Comparison of ENCODE assay signal across 28 cellular contexts in genomic region chr18:47261902-47262301, GRCh38. TPM values are rescaled to one million over a fixed set of nuclear protein-coding genes. Genes with fewer than 3 reads are reported as not detected.
"Had no signal": no experiment of that assay in that cellular context is flagged by ENCODE, and none has a peak within 500 bp of the region (broad histone marks: within the 10 kb centered on the region; RNA-seq: fewer than 3 reads in every experiment).

No MANE protein-coding gene starts in this region.

- ATAC-seq: activated CD8-positive, alpha-beta memory T cell treated with anti-CD3 and anti-CD28 coated beads, Interleukin-2, amount 10 ng/mL, durations not matched to agents 7 days and 5 days; effector memory CD8-positive, alpha-beta T cell; gastrocnemius medialis; lower lobe of right lung; naive thymus-derived CD4-positive, alpha-beta T cell; T-cell had no signal

- H3K36me3 Mint-ChIP-seq: activated CD8-positive, alpha-beta memory T cell treated with anti-CD3 and anti-CD28 coated beads, Interleukin-2, amount 10 ng/mL, durations not matched to agents 7 days and 5 days; activated naive CD4-positive, alpha-beta T cell treated with anti-CD3 and anti-CD28 coated beads, Interleukin-2, amount 50 U/mL, for 24 hours; T-cell had no signal

- H3K4me3 ChIP-seq: adrenal gland, ascending aorta, esophagus squamous epithelium, lower lobe of right lung, ovary, prostate gland, upper lobe of left lung had no signal

- H3K9me3 ChIP-seq: adrenal gland, ascending aorta, gastrocnemius medialis, lower lobe of right lung, prostate gland, thoracic aorta had no signal

- H3K4me3 Mint-ChIP-seq: activated CD4-positive, alpha-beta memory T cell treated with anti-CD3 and anti-CD28 coated beads, Interleukin-2, amount 10 ng/mL, durations not matched to agents 7 days and 5 days; activated CD8-positive, alpha-beta memory T cell treated with anti-CD3 and anti-CD28 coated beads, Interleukin-2, amount 10 ng/mL, durations not matched to agents 7 days and 5 days; activated naive CD4-positive, alpha-beta T cell treated with anti-CD3 and anti-CD28 coated beads, Interleukin-2, amount 50 U/mL, for 24 hours; central memory CD8-positive, alpha-beta T cell; effector memory CD8-positive, alpha-beta T cell; T-cell had no signal

- DNase-seq: activated CD4-positive, alpha-beta memory T cell treated with anti-CD3 and anti-CD28 coated beads, Interleukin-2, amount 10 ng/mL, durations not matched to agents 7 days and 5 days; activated CD4-positive, alpha-beta T cell treated with anti-CD3 and anti-CD28 coated beads for 48 hours; activated CD4-positive, CD25-positive, alpha-beta regulatory T cell; activated CD8-positive, alpha-beta memory T cell treated with anti-CD3 and anti-CD28 coated beads, Interleukin-2, amount 10 ng/mL, durations not matched to agents 7 days and 5 days; activated gamma-delta T cell; activated T-cell treated with anti-CD3 and anti-CD28 coated beads for 4 hours; adrenal gland; effector memory CD8-positive, alpha-beta T cell; esophagus squamous epithelium; gastrocnemius medialis; head of caudate nucleus; hypothalamus; kidney; lower lobe of right lung; naive thymus-derived CD4-positive, alpha-beta T cell; ovary; stimulated activated CD4-positive, alpha-beta T cell treated with anti-CD3 and anti-CD28 coated beads, Interleukin-2, amount 100 ng/mL, for 48 hours; stimulated activated CD8-positive, alpha-beta memory T cell treated with anti-CD3 and anti-CD28 coated beads, Interleukin-4, amount 100 ng/mL, for 48 hours; stimulated activated naive CD4-positive, alpha-beta T cell treated with Interleukin-2 at 50 U/mL for 16 hours; T-cell; T-helper 9 cell had no signal

- H3K27ac Mint-ChIP-seq: activated CD4-positive, alpha-beta memory T cell treated with anti-CD3 and anti-CD28 coated beads, Interleukin-2, amount 10 ng/mL, durations not matched to agents 7 days and 5 days; activated CD8-positive, alpha-beta memory T cell treated with anti-CD3 and anti-CD28 coated beads, Interleukin-2, amount 10 ng/mL, durations not matched to agents 7 days and 5 days; activated naive CD4-positive, alpha-beta T cell treated with anti-CD3 and anti-CD28 coated beads, Interleukin-2, amount 50 U/mL, for 24 hours; effector memory CD8-positive, alpha-beta T cell had no signal

- H3K27me3 ChIP-seq: ovary had no signal

- H3K36me3 ChIP-seq: adrenal gland, ascending aorta, esophagus squamous epithelium, gastrocnemius medialis, lower lobe of right lung, ovary, prostate gland, thoracic aorta, upper lobe of left lung had no signal

- H3K9me3 Mint-ChIP-seq: activated CD4-positive, alpha-beta memory T cell treated with anti-CD3 and anti-CD28 coated beads, Interleukin-2, amount 10 ng/mL, durations not matched to agents 7 days and 5 days; activated naive CD4-positive, alpha-beta T cell treated with anti-CD3 and anti-CD28 coated beads, Interleukin-2, amount 50 U/mL, for 24 hours; central memory CD8-positive, alpha-beta T cell had no signal

- H3K4me1 Mint-ChIP-seq: activated CD4-positive, alpha-beta memory T cell treated with anti-CD3 and anti-CD28 coated beads, Interleukin-2, amount 10 ng/mL, durations not matched to agents 7 days and 5 days; activated CD8-positive, alpha-beta memory T cell treated with anti-CD3 and anti-CD28 coated beads, Interleukin-2, amount 10 ng/mL, durations not matched to agents 7 days and 5 days; activated naive CD4-positive, alpha-beta T cell treated with anti-CD3 and anti-CD28 coated beads, Interleukin-2, amount 50 U/mL, for 24 hours; central memory CD8-positive, alpha-beta T cell had no signal

- H3K27ac ChIP-seq: adrenal gland, ascending aorta, esophagus squamous epithelium, gastrocnemius medialis, lower lobe of right lung, ovary, prostate gland, thoracic aorta, upper lobe of left lung had no signal

- H3K4me1 ChIP-seq: prostate gland had no signal

RNA-seq across cellular contexts. Expression of gene SKOR2, which starts 10.4 kb away (rescaled TPM):
- total RNA-seq: activated CD4-positive, alpha-beta memory T cell treated with anti-CD3 and anti-CD28 coated beads, Interleukin-2, amount 10 ng/mL, durations not matched to agents 7 days and 5 days; activated CD8-positive, alpha-beta memory T cell treated with anti-CD3 and anti-CD28 coated beads, Interleukin-2, amount 10 ng/mL, durations not matched to agents 7 days and 5 days; adrenal gland; ascending aorta; dermis microvascular lymphatic vessel endothelial cell; esophagus squamous epithelium; gastrocnemius medialis; kidney; lower lobe of right lung; naive thymus-derived CD4-positive, alpha-beta T cell; ovary; T-cell; thoracic aorta; upper lobe of left lung had no signal
- polyA plus RNA-seq: adrenal gland; naive thymus-derived CD4-positive, alpha-beta T cell had no signal
